1 cellular context compared by ENCODE assay signal in the genomic region with DNA sequence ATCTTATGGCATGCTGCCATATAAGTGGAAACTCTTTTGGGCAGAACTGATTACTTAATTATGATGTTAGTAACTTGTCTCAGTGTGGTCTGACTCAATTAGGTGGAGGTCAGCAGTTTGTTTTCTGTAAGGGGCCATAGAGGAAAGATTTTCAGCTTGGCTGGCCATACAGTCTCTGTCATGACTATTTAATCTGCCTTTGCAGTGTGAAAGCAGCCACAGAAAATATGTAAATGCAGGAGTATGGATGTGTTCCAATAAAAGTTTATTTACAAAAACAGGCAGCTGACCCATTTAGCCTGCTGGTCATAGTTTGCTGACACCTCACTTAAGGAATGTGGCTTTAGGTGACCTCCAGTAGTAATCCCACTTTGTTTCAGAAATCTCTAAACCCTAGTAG.
A peak's percentile ranks its signal among the peaks of the same experiment; 100 is the strongest.
TF ChIP-seq lines count a peak whose summit lies in the region.

No MANE protein-coding gene starts in this region.

TF ChIP-seq in liver, 16 proteins besides CTCF, POLR2A, EP300 and RAD21 (continued from another document):
- TF ChIP-seq, protein P1, sequence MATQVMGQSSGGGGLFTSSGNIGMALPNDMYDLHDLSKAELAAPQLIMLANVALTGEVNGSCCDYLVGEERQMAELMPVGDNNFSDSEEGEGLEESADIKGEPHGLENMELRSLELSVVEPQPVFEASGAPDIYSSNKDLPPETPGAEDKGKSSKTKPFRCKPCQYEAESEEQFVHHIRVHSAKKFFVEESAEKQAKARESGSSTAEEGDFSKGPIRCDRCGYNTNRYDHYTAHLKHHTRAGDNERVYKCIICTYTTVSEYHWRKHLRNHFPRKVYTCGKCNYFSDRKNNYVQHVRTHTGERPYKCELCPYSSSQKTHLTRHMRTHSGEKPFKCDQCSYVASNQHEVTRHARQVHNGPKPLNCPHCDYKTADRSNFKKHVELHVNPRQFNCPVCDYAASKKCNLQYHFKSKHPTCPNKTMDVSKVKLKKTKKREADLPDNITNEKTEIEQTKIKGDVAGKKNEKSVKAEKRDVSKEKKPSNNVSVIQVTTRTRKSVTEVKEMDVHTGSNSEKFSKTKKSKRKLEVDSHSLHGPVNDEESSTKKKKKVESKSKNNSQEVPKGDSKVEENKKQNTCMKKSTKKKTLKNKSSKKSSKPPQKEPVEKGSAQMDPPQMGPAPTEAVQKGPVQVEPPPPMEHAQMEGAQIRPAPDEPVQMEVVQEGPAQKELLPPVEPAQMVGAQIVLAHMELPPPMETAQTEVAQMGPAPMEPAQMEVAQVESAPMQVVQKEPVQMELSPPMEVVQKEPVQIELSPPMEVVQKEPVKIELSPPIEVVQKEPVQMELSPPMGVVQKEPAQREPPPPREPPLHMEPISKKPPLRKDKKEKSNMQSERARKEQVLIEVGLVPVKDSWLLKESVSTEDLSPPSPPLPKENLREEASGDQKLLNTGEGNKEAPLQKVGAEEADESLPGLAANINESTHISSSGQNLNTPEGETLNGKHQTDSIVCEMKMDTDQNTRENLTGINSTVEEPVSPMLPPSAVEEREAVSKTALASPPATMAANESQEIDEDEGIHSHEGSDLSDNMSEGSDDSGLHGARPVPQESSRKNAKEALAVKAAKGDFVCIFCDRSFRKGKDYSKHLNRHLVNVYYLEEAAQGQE (IDR thresholded peaks at IDR 0.05) = no peak
- no peak for TF ChIP-seq FOXA1 (IDR thresholded peaks at IDR 0.05)
- TF ChIP-seq SP1 (IDR thresholded peaks at IDR 0.05) = no peak
- peak in 1 of 2 donors; percentile 8 for TF ChIP-seq JUND (IDR thresholded peaks at IDR 0.05)
- TF ChIP-seq GABPA (IDR thresholded peaks at IDR 0.05 in 1 of 2, conservative IDR thresholded peaks at IDR 0.05 in 1 of 2) = no peak
- peak in 1 of 2 donors; percentile 6 for TF ChIP-seq RXRA (IDR thresholded peaks at IDR 0.05)
- TF ChIP-seq TAF1 (conservative IDR thresholded peaks at IDR 0.05) = no peak
- TF ChIP-seq, protein P2, sequence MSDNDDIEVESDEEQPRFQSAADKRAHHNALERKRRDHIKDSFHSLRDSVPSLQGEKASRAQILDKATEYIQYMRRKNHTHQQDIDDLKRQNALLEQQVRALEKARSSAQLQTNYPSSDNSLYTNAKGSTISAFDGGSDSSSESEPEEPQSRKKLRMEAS (IDR thresholded peaks at IDR 0.05) = no peak
- no peak for TF ChIP-seq YY1 (IDR thresholded peaks at IDR 0.05)
- TF ChIP-seq NR2F2 (IDR thresholded peaks at IDR 0.05) = peak; percentile 33
